ENCODE assay signal across 8 cellular contexts in the genomic region with DNA sequence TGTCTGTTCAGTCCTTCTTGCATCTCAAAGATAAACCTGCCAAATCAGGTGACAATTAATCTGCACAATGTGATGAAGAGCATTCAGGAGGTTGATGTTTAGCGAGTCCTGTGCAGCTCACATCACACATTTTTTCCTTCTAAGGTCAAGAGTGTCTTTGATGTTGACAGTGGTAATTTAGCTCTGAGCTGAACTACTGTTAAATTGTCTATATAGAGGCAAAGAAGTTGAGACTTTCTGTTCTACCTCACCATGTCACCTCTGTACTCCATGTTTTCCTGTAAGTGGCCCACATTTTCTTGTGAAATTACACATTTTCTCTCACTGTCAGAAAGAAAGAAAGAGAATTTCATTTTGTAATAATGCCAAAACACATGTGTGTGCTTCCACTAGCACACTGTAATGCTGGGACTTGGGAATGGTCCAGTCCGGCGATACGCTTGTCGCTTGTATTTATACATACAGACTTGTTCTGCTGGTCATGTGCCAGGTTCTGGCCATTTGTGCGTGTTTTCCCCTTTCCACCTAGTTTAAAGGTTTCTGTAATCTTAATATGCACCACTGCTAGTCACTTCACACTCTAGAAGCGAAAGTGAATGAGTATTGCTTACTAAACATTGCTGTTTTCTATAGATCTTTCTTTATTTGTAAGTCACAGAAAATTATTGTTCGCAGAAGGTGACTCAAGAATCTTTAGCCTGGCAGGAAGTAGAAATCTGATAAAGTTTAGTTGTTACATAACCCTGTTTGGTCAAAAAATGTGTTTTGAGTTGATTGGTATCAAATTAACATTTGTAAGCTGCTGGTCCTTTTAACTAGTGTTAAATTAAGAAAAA.
DNase-seq lines count a peak whose midpoint lies in the region; TF ChIP-seq lines count a peak whose summit lies in the region.

No MANE protein-coding gene starts in this region.

- no peaks in the 10 kb centered on the region; the same call in 1 of the 2 replicates for H3K27me3 ChIP-seq in BE2C
- no peaks in the 10 kb centered on the region for H3K27me3 ChIP-seq in esophagus muscularis mucosa
- no peaks in the 10 kb centered on the region for H3K27me3 ChIP-seq in neural cell (ENCODE audit: insufficient read depth, low read depth, low read length)
- H3K27me3 ChIP-seq in spleen (replicated peaks in 1 of 7) = no peaks in the 10 kb centered on the region
- H3K27me3 ChIP-seq in H7 (ENCODE audit: control insufficient read depth, insufficient read depth, low read length) = no peaks in the 10 kb centered on the region

- intact Hi-C loops in esophagus muscularis mucosa (cut with DNase I) (no loop called here), spleen (cut with DNase I; ENCODE audit: low total_unique reads) (no loop called here)

- TF ChIP-seq RAD21 in neural cell (conservative IDR thresholded peaks at IDR 0.05) = no peak

- H3K4me2 ChIP-seq in neural cell (ENCODE audit: low read length) = no peak overlapping the region

- H3K9me2 ChIP-seq in neural cell (ENCODE audit: insufficient read depth, low read length) = no peaks in the 10 kb centered on the region

- H3K4me3 ChIP-seq in BE2C (ENCODE audit: low read depth, low read length) (peak overlapping the region; percentile 23), esophagus muscularis mucosa (peak overlapping the region; percentile 42 to 48 (median 46)), neural cell (ENCODE audit: low read length) (no peak overlapping the region), spleen (no peak overlapping the region), H7 (ENCODE audit: insufficient read depth, low read depth, low read length) (no peak overlapping the region)

- no peak for DNase-seq in BE2C
- peak; percentile 24 for DNase-seq in NCI-H2227 treated with DMSO at 0.1 percent for 48 hours (lab: John Stamatoyannopoulos, UW)
- no peak for DNase-seq in esophagus muscularis mucosa (ENCODE audit: extremely low spot score)
- DNase-seq in kidney tubule cell (ENCODE audit: low spot score) = no peak
- DNase-seq in spleen = no peak
- DNase-seq in NCI-H2107 treated with DMSO at 0.1 percent for 48 hours (lab: John Stamatoyannopoulos, UW; ENCODE audit: unreplicated experiment) = no peak
- DNase-seq in H7 = no peak

- H3K36me3 ChIP-seq in BE2C = no peaks in the 10 kb centered on the region
- no peaks in the 10 kb centered on the region for H3K36me3 ChIP-seq in esophagus muscularis mucosa
- H3K36me3 ChIP-seq in neural cell (ENCODE audit: insufficient read depth, low read length) = no peaks in the 10 kb centered on the region
- peaks cover 0 to 1% (median 0%) of the 10 kb centered on the region in 6 donors for H3K36me3 ChIP-seq in spleen
- H3K36me3 ChIP-seq in H7 (replicated peaks; ENCODE audit: control insufficient read depth, insufficient read depth, low read length) = no peaks in the 10 kb centered on the region

- H3K4me1 ChIP-seq in BE2C (peaks cover 6% of the 10 kb centered on the region; the same call in 1 of the 2 replicates), esophagus muscularis mucosa (peaks cover 7 to 33% (median 20%) of the 10 kb centered on the region in 4 donors), spleen (no peaks in the 10 kb centered on the region)

- no peak for TF ChIP-seq POLR2A in esophagus muscularis mucosa (IDR thresholded peaks at IDR 0.05; ENCODE audit: low read depth)
- no peak for TF ChIP-seq POLR2A in spleen (IDR thresholded peaks at IDR 0.05)

- H3K27ac ChIP-seq in esophagus muscularis mucosa (replicated peaks in 1 of 4) = peak overlapping the region; percentile 20 to 76 (median 45)
- peak overlapping the region; percentile 43 for H3K27ac ChIP-seq in neural cell (ENCODE audit: low read length)
- H3K27ac ChIP-seq in spleen = no peak overlapping the region

- peaks cover 3% of the 10 kb centered on the region; the same call in 1 of the 2 replicates for H3K9me3 ChIP-seq in BE2C
- peaks cover 0 to 3% (median 0%) of the 10 kb centered on the region in 4 donors for H3K9me3 ChIP-seq in esophagus muscularis mucosa
- no peaks in the 10 kb centered on the region for H3K9me3 ChIP-seq in neural cell (ENCODE audit: low read length)
- H3K9me3 ChIP-seq in spleen = peaks cover 0 to 8% (median 5%) of the 10 kb centered on the region in 8 donors

- no peaks in the 10 kb centered on the region for H3F3A ChIP-seq in neural cell (ENCODE audit: insufficient read depth, low read length, poor library complexity, severe bottlenecking)

- peak overlapping the region; percentile 15 for H3K9ac ChIP-seq in neural cell (ENCODE audit: low read length)

- H2AFZ ChIP-seq in neural cell (ENCODE audit: low read depth, low read length) = no peak overlapping the region

- 38% methylated on average over 8 of the region's 8 CpGs for WGBS in esophagus muscularis mucosa
- WGBS in spleen, 5 donors = 49 to 74% (median 51%) methylated on average over 8 of the region's 8 CpGs

- no peaks in the 10 kb centered on the region for H3K79me2 ChIP-seq in neural cell (replicated peaks; ENCODE audit: insufficient read depth, low read length)

- TF ChIP-seq EP300 in esophagus muscularis mucosa (IDR thresholded peaks at IDR 0.05) (no peak), neural cell (conservative IDR thresholded peaks at IDR 0.05; ENCODE audit: poor library complexity, severe bottlenecking) (peak; percentile 49)

- H4K20me1 ChIP-seq in neural cell (ENCODE audit: insufficient read depth) = no peaks in the 10 kb centered on the region

- TF ChIP-seq CTCF in BE2C (IDR thresholded peaks at IDR 0.05; ENCODE audit: low read depth, low read length) (no peak), esophagus muscularis mucosa (IDR thresholded peaks at IDR 0.05) (no peak), neural cell (IDR thresholded peaks at IDR 0.05; ENCODE audit: poor library complexity, severe bottlenecking) (no peak), spleen (IDR thresholded peaks at IDR 0.05 in 8 of 11, conservative IDR thresholded peaks at IDR 0.05 in 3 of 11) (no peak)

TF ChIP-seq in neural cell, 6 proteins besides CTCF, POLR2A, EP300 and RAD21:
- TF ChIP-seq POLR2AphosphoS5 (IDR thresholded peaks at IDR 0.05) (no peak), SMC3 (conservative IDR thresholded peaks at IDR 0.05; ENCODE audit: poor library complexity) (peak; percentile 15)

Comparison
In these comparisons a context has a peak if more than half of its experiments do, and no peak if none do; other contexts are left out.
1. H3K4me3 ChIP-seq: peak in BE2C (single experiment) and esophagus muscularis mucosa (4 of 4); none in neural cell (single experiment), spleen (0 of 8) and H7 (single experiment).
2. H3K27ac ChIP-seq: peak in esophagus muscularis mucosa (4 of 4) and neural cell (single experiment); none in spleen (0 of 8).